Comparison of ENCODE assay signal across 18 cellular contexts in genomic region chr7:74069790-74070618, GRCh38. TPM values are rescaled to one million over a fixed set of nuclear protein-coding genes. Genes with fewer than 3 reads are reported as not detected.
A peak's percentile ranks its signal among the peaks of the same experiment; 100 is the strongest.
DNase-seq lines count a peak whose midpoint lies in the region; ATAC-seq, FAIRE-seq and TF ChIP-seq lines count a peak whose summit lies in the region.
"Had no signal": no experiment of that assay in that cellular context is flagged by ENCODE, and none has a peak within 500 bp of the region (broad histone marks: within the 10 kb centered on the region; RNA-seq: fewer than 3 reads in every experiment).

No MANE protein-coding gene starts in this region.

- H3K27me3 ChIP-seq in IMR-90 (ENCODE audit: control insufficient read depth, insufficient read depth, low read length) (no peaks in the 10 kb centered on the region), thoracic aorta (replicated peaks; ENCODE audit: insufficient read depth) (no peaks in the 10 kb centered on the region)

- no peaks in the 10 kb centered on the region for H3K9me1 ChIP-seq in IMR-90 (ENCODE audit: insufficient read depth, low read length)

- H3K79me1 ChIP-seq in IMR-90 (ENCODE audit: low read depth in 1 of 2, low read length in 2 of 2): no peaks in the 10 kb centered on the region

- BruUV-seq in IMR-90 (replicated peaks; lab: Mats Ljungman, UMichigan): no TSS peak

- no peak overlapping the region for H3K23ac ChIP-seq in IMR-90 (ENCODE audit: low read depth, low read length)

- no peak overlapping the region for H2BK20ac ChIP-seq in IMR-90 (ENCODE audit: low read depth, low read length)

- 77% methylated on average over 3 of the region's 11 CpGs; no CpG with 5 or more reads in 1 of the 2 experiments for WGBS in IMR-90 (ENCODE audit: extremely low coverage in 2 of 2, insufficient read length in 1 of 2), 2 experiments

- H4K20me1 ChIP-seq in IMR-90 (ENCODE audit: insufficient read depth, low read length): no peaks in the 10 kb centered on the region

- no peak overlapping the region for H3K14ac ChIP-seq in IMR-90 (replicated peaks; ENCODE audit: low read depth, low read length)

- ATAC-seq in IMR-90 (ENCODE audit: low read depth) (no peak), thoracic aorta (ENCODE audit: insufficient number of reproducible peaks, low FRiP score, low read depth) (no peak), HG02763 (IDR thresholded peaks at IDR 0.05; ENCODE audit: unreplicated experiment) (no peak)
- ATAC-seq: PC-3 had no signal

- no peak overlapping the region for H4K8ac ChIP-seq in IMR-90 (ENCODE audit: low read depth in 2 of 2, low read length in 2 of 2)

- H3K4me3 ChIP-seq in IMR-90 (ENCODE audit: insufficient read depth, low read depth, low read length): no peak overlapping the region
- no peak overlapping the region for H3K4me3 ChIP-seq in kidney (ENCODE audit: low read length in 2 of 2)
- H3K4me3 ChIP-seq in thoracic aorta: no peak overlapping the region

- no peak overlapping the region for H2AFZ ChIP-seq in IMR-90 (replicated peaks; ENCODE audit: low read length, poor library complexity)

- no peak overlapping the region for H4K91ac ChIP-seq in IMR-90 (ENCODE audit: insufficient read depth, low read depth, low read length)

- no peak overlapping the region for H2AK9ac ChIP-seq in IMR-90 (replicated peaks; ENCODE audit: low read depth, low read length, poor library complexity)

- no peak overlapping the region for H4K5ac ChIP-seq in IMR-90 (ENCODE audit: low read depth, low read length)

- H3K9ac ChIP-seq in IMR-90 (ENCODE audit: low read depth, low read length) (no peak overlapping the region), kidney (ENCODE audit: low read length in 2 of 2) (no peak overlapping the region)

- H3K36me3 ChIP-seq in IMR-90 (ENCODE audit: control insufficient read depth, insufficient read depth, low read length) (no peaks in the 10 kb centered on the region), kidney (ENCODE audit: control insufficient read depth in 1 of 2, insufficient read depth in 2 of 2, low read length in 2 of 2) (no peaks in the 10 kb centered on the region), thoracic aorta (peaks cover 21% of the 10 kb centered on the region)

- H3K27ac ChIP-seq in IMR-90 (ENCODE audit: insufficient read depth, low read length): no peak overlapping the region
- H3K27ac ChIP-seq in kidney (ENCODE audit: low read depth in 2 of 2, low read length in 2 of 2): no peak overlapping the region
- peak overlapping the region; percentile 37 to 55 for H3K27ac ChIP-seq in thoracic aorta
- H3K27ac ChIP-seq: RWPE1 had no signal

- H2AK5ac ChIP-seq in IMR-90 (ENCODE audit: low read depth, low read length): no peak overlapping the region

- dilution Hi-C loops in IMR-90 (cut with HindIII; ENCODE audit: low sequenced_read_pairs, unreplicated experiment): no loop called here

- POLR2A ChIA-PET in IMR-90 (lab: Charles Lee; ENCODE audit: unreplicated experiment): no interaction called here

- FAIRE-seq in kidney (lab: Jason Lieb, UNC): no peak
- FAIRE-seq: H1 had no signal

- H3K4ac ChIP-seq in IMR-90 (ENCODE audit: low read depth, low read length): no peak overlapping the region

- CTCF ChIA-PET in IMR-90 (lab: Yijun Ruan, JAX): interaction anchor here (0.5 to 1.1 kb wide), 3 partner anchors 39 to 484 kb away, joined by 3 read pairs; no protein-coding TSS in a partner anchor

- TF ChIP-seq CTCF in IMR-90 (conservative IDR thresholded peaks at IDR 0.05; ENCODE audit: low read depth, low read length) (no peak), kidney (IDR thresholded peaks at IDR 0.05; ENCODE audit: borderline replicate concordance, extremely low read depth, insufficient read depth) (no peak), thoracic aorta (IDR thresholded peaks at IDR 0.05) (no peak)

- H2BK15ac ChIP-seq in IMR-90 (ENCODE audit: low read depth, low read length): no peak overlapping the region

- H3K56ac ChIP-seq in IMR-90 (ENCODE audit: extremely low read depth, insufficient read depth, low read length): no peak overlapping the region

- no peak for DNase-seq in IMR-90
- DNase-seq in OCI-M1 (lab: John Stamatoyannopoulos, UW): peak; percentile 43
- DNase-seq in kidney: peak; percentile 15
- DNase-seq in thoracic aorta (ENCODE audit: low spot score): no peak
- DNase-seq in NCI-H1092 (lab: John Stamatoyannopoulos, UW): no peak
- DNase-seq in stimulated activated CD4-positive, alpha-beta T cell treated with anti-CD3 and anti-CD28 coated beads, Interleukin-1b, Interleukin-23, amount 100 ng/mL, for 48 hours: no peak
- DNase-seq: C1 segment of cervical spinal cord, GF-D8, Karpas-422, MM.1S, NCI-H1417 treated with DMSO at 0.1 percent for 48 hours, NCI-H2029, NCI-H2171 treated with DMSO at 0.1 percent for 48 hours, NCI-H446 treated with DMSO at 0.1 percent for 48 hours, PC-3 had no signal

- no peak for TF ChIP-seq POLR2A in IMR-90 (IDR thresholded peaks at IDR 0.05; ENCODE audit: low read depth, low read length)

- in situ Hi-C loops in IMR-90 (cut with MboI; ENCODE audit: low sequenced_read_pairs): loop anchor here (5.0 kb wide), 1 partner anchor 327 kb away; no protein-coding TSS in a partner anchor

- H3K9me3 ChIP-seq in IMR-90 (ENCODE audit: control insufficient read depth, insufficient read depth, low read length) (no peaks in the 10 kb centered on the region), kidney (ENCODE audit: control insufficient read depth in 1 of 2, low read length in 2 of 2) (no peaks in the 10 kb centered on the region), thoracic aorta (no peaks in the 10 kb centered on the region)

- no peak overlapping the region for H2BK120ac ChIP-seq in IMR-90 (ENCODE audit: low read depth, low read length)

- no peak overlapping the region for H2BK5ac ChIP-seq in IMR-90 (ENCODE audit: low read depth, low read length, poor library complexity, severe bottlenecking)

- H3K4me1 ChIP-seq in IMR-90 (ENCODE audit: control insufficient read depth, insufficient read depth, low read length): no peaks in the 10 kb centered on the region
- no peaks in the 10 kb centered on the region for H3K4me1 ChIP-seq in kidney (ENCODE audit: control insufficient read depth in 1 of 2, insufficient read depth in 1 of 2, low read depth in 1 of 2, low read length in 2 of 2)
- no peaks in the 10 kb centered on the region for H3K4me1 ChIP-seq in thoracic aorta (ENCODE audit: control insufficient read depth in 1 of 2, low read depth in 2 of 2)

- H3K18ac ChIP-seq in IMR-90 (ENCODE audit: low read depth, low read length): no peak overlapping the region

- TF ChIP-seq RAD21 in IMR-90 (IDR thresholded peaks at IDR 0.05; ENCODE audit: low read length): no peak

- no peak overlapping the region for H3K4me2 ChIP-seq in IMR-90 (ENCODE audit: low read depth, low read length)

- intact Hi-C loops in IMR-90 (cut with micrococcal nuclease): loop anchor here (2.0 to 10.0 kb wide), 3 partner anchors 112 to 331 kb away; partner anchors contain the start of gene TMEM270
- intact Hi-C loops in kidney (cut with DNase I): no loop called here

TF ChIP-seq in IMR-90, 13 proteins besides CTCF, POLR2A, EP300 and RAD21:
- TF ChIP-seq CEBPB (IDR thresholded peaks at IDR 0.05; ENCODE audit: low read depth, low read length) (peak; percentile 33; the same call in 1 of the 2 replicates), MAZ (IDR thresholded peaks at IDR 0.05; ENCODE audit: borderline replicate concordance, low read depth, low read length) (no peak)
TF ChIP-seq in IMR-90: peak in this region for 1.

RNA-seq across cellular contexts. Expression of gene LIMK1, which starts 13.6 kb away (rescaled TPM):
- total RNA-seq in IMR-90 (2012; rRNA removed) (22.2 and 25.8 TPM in 2 replicates), kidney (23.8 TPM), thoracic aorta (10 to 100 TPM; 19.7 to 19.9 TPM)
- polyA plus RNA-seq in IMR-90 (2012; rRNA removed) (48.0 and 57.4 TPM in 2 replicates), kidney (ENCODE audit: insufficient read depth, low read depth, low replicate concordance) (9.1 TPM)
- 52.2 and 59.2 TPM in 2 replicates for polyA plus RNA-seq in IMR-90 (2012; cell fraction: cytosol; rRNA removed)
- polyA plus RNA-seq in IMR-90 (2012; cell fraction: nucleus; rRNA removed; ENCODE audit: low replicate concordance): 33.9 and 73.0 TPM in 2 replicates

RNA-seq across cellular contexts. Expression of gene ELN, which starts 42.0 kb away (rescaled TPM):
- total RNA-seq in IMR-90 (2012; rRNA removed) (1.9 and 2.2 TPM in 2 replicates), kidney (44.8 TPM), thoracic aorta (1,000 to 10,000 TPM; 1,484 to 3,836 TPM)
- polyA plus RNA-seq in IMR-90 (2012; rRNA removed) (14.3 and 15.3 TPM in 2 replicates), kidney (ENCODE audit: insufficient read depth, low read depth, low replicate concordance) (14.9 TPM)
- polyA plus RNA-seq in IMR-90 (2012; cell fraction: cytosol; rRNA removed): 9.6 and 12.3 TPM in 2 replicates
- 5.9 and 15.2 TPM in 2 replicates for polyA plus RNA-seq in IMR-90 (2012; cell fraction: nucleus; rRNA removed; ENCODE audit: low replicate concordance)

Comparison
In these comparisons a context has a peak if more than half of its experiments do, and no peak if none do; other contexts are left out.
1. DNase-seq: peak in OCI-M1 (single experiment) and kidney (single experiment); none in IMR-90 (single experiment), thoracic aorta (single experiment), NCI-H1092 (single experiment) and stimulated activated CD4-positive, alpha-beta T cell treated with anti-CD3 and anti-CD28 coated beads, Interleukin-1b, Interleukin-23, amount 100 ng/mL, for 48 hours (single experiment).
2. H3K27ac ChIP-seq: peak in thoracic aorta (2 of 2); none in IMR-90 (single experiment) and kidney (0 of 2).
3. RNA of gene ELN, which starts 42.0 kb away (total RNA-seq): 1,484 to 3,836 TPM in thoracic aorta; 44.8 TPM in kidney (single experiment) and 1.9 to 2.2 TPM in IMR-90; every median in the first group is over 10 times any median in the second.